ENCODE assay signal across 9 cellular contexts in genomic region chr4:186839122-186840037, GRCh38.
A peak's percentile ranks its signal among the peaks of the same experiment; 100 is the strongest.
DNase-seq lines count a peak whose midpoint lies in the region; ATAC-seq lines count a peak whose summit lies in the region.
"Had no signal": no experiment of that assay in that cellular context is flagged by ENCODE, and none has a peak within 500 bp of the region (broad histone marks: within the 10 kb centered on the region; RNA-seq: fewer than 3 reads in every experiment).

No MANE protein-coding gene starts in this region.

- no peaks in the 10 kb centered on the region for H3K36me3 ChIP-seq in HAP-1 (replicated peaks)

- DNase-seq in EH (ENCODE audit: low read depth), result peak; percentile 88
- peak; percentile 41 for DNase-seq in RKO (ENCODE audit: low spot score)
- peak; percentile 67 for DNase-seq in kidney glomerular epithelial cell (lab: John Stamatoyannopoulos, UW)
- DNase-seq in activated CD4-positive, alpha-beta T cell treated with anti-CD3 and anti-CD28 coated beads for 4 hours, result no peak
- DNase-seq in HAP-1 (ENCODE audit: low spot score in 2 of 2), result no peak
- DNase-seq in NCI-H774 (lab: John Stamatoyannopoulos, UW), result no peak

- in situ Hi-C loops in HAP-1 (cut with MboI; ENCODE audit: low sequenced_read_pairs), result no loop called here

- H3K36me3 Mint-ChIP-seq in activated T-helper 17 cell treated with anti-CD3 and anti-CD28 coated beads, Interleukin-2, amount 50 U/mL, for 72 hours (ENCODE audit: low read depth), result no peaks in the 10 kb centered on the region
- H3K36me3 Mint-ChIP-seq: activated naive CD4-positive, alpha-beta T cell treated with anti-CD3 and anti-CD28 coated beads, Interleukin-2, amount 50 U/mL, for 24 hours had no signal

- H3K9me3 ChIP-seq in HAP-1, result no peaks in the 10 kb centered on the region

- no peaks in the 10 kb centered on the region for H3K27me3 Mint-ChIP-seq in activated T-helper 17 cell treated with anti-CD3 and anti-CD28 coated beads, Interleukin-2, amount 50 U/mL, for 72 hours
- H3K27me3 Mint-ChIP-seq: activated naive CD4-positive, alpha-beta T cell treated with anti-CD3 and anti-CD28 coated beads, Interleukin-2, amount 50 U/mL, for 24 hours had no signal

- H3K27me3 ChIP-seq in HAP-1 (ENCODE audit: low read depth), result no peaks in the 10 kb centered on the region

- peaks cover 4% of the 10 kb centered on the region for H3K9me3 Mint-ChIP-seq in activated T-helper 17 cell treated with anti-CD3 and anti-CD28 coated beads, Interleukin-2, amount 50 U/mL, for 72 hours

- H3K4me1 ChIP-seq in HAP-1, result peaks cover 2% of the 10 kb centered on the region

- H3K27ac Mint-ChIP-seq in activated T-helper 17 cell treated with anti-CD3 and anti-CD28 coated beads, Interleukin-2, amount 50 U/mL, for 72 hours, result no peak overlapping the region
- H3K27ac Mint-ChIP-seq: activated naive CD4-positive, alpha-beta T cell treated with anti-CD3 and anti-CD28 coated beads, Interleukin-2, amount 50 U/mL, for 24 hours had no signal

- ATAC-seq in HG02623 (IDR thresholded peaks at IDR 0.05; ENCODE audit: unreplicated experiment), result peak; percentile 64
- ATAC-seq in activated T-helper 17 cell treated with anti-CD3 and anti-CD28 coated beads, Interleukin-2, amount 50 U/mL, for 72 hours (replicated peaks), result no peak

- no peaks in the 10 kb centered on the region for H3K4me1 Mint-ChIP-seq in activated T-helper 17 cell treated with anti-CD3 and anti-CD28 coated beads, Interleukin-2, amount 50 U/mL, for 72 hours
- H3K4me1 Mint-ChIP-seq: activated naive CD4-positive, alpha-beta T cell treated with anti-CD3 and anti-CD28 coated beads, Interleukin-2, amount 50 U/mL, for 24 hours had no signal

- H3K4me3 ChIP-seq in HAP-1, result no peak overlapping the region

- H3K4me3 Mint-ChIP-seq in activated T-helper 17 cell treated with anti-CD3 and anti-CD28 coated beads, Interleukin-2, amount 50 U/mL, for 72 hours, result no peak overlapping the region
- H3K4me3 Mint-ChIP-seq: activated naive CD4-positive, alpha-beta T cell treated with anti-CD3 and anti-CD28 coated beads, Interleukin-2, amount 50 U/mL, for 24 hours had no signal

Comparison
In these comparisons a context has a peak if more than half of its experiments do, and no peak if none do; other contexts are left out.
1. DNase-seq: peak in EH (single experiment), RKO (single experiment) and kidney glomerular epithelial cell (single experiment); none in activated CD4-positive, alpha-beta T cell treated with anti-CD3 and anti-CD28 coated beads for 4 hours (0 of 2), HAP-1 (0 of 2) and NCI-H774 (single experiment).